Comparison of ENCODE assay signal across 8 cellular contexts in the genomic region with DNA sequence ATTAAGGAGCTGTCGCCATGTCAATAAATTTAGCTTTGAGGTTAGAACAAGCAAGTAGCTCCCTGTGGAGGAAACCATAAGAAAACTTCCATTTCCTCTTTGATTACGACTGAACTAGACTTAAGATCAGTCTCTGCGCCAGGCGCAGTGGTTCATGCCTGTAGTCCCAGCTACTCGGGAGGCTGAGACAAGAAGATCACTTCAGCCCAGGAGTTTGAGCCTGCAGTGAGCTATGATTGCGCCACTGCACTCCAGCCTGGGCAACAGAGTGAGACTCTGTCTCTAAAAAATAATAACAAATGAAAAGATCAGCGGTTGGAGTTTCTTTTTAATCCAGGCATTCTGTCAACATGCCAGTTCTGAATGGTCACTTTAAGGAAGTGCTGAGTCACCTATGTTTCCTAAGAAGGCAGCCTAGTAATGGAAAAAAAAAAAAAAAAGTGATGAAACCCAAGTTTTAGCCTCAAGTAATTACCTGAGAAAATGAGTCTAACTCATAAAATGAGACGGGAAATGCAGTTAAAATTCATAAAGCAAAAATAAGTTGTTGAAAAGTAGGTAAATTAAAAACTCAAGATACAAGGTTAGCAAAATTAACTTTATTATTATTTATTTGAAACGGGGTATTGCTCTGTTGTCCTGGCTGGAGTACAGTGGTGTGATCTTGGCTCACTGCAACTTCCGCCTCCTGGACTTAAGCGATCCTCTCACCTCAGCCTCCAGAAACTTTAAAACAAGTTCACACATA. TPM values are rescaled to one million over a fixed set of nuclear protein-coding genes. Genes with fewer than 3 reads are reported as not detected.
DNase-seq lines count a peak whose midpoint lies in the region; ATAC-seq lines count a peak whose summit lies in the region.

No MANE protein-coding gene starts in this region.

- peak overlapping the region; percentile 14 for H3K9ac ChIP-seq in adipocyte (ENCODE audit: low read length)

- peak; percentile 59 for ATAC-seq in HG03460 (IDR thresholded peaks at IDR 0.05; ENCODE audit: unreplicated experiment)
- ATAC-seq in GM21786 (IDR thresholded peaks at IDR 0.05; ENCODE audit: unreplicated experiment), result no peak

- peaks cover 25% of the 10 kb centered on the region for H3K36me3 ChIP-seq in adipocyte (ENCODE audit: control insufficient read depth, insufficient read depth, low read length, severe bottlenecking)
- H3K36me3 ChIP-seq in H7 (replicated peaks; ENCODE audit: control insufficient read depth, insufficient read depth, low read length), result peaks cover 3% of the 10 kb centered on the region

- no peak overlapping the region for H3K4me3 ChIP-seq in adipocyte (ENCODE audit: low read length)
- no peak overlapping the region for H3K4me3 ChIP-seq in H7 (ENCODE audit: insufficient read depth, low read depth, low read length)

- H3K27me3 ChIP-seq in adipocyte (replicated peaks; ENCODE audit: control insufficient read depth, insufficient read depth, low read length) (no peaks in the 10 kb centered on the region), H7 (ENCODE audit: control insufficient read depth, insufficient read depth, low read length) (no peaks in the 10 kb centered on the region)

- DNase-seq in AG08395 (ENCODE audit: low spot score), result peak; percentile 59
- DNase-seq in adipocyte (ENCODE audit: low read depth), result peak; percentile 72
- DNase-seq in kidney tubule cell (ENCODE audit: low spot score), result peak; percentile 82
- DNase-seq in H7, result no peak
- no peak for DNase-seq in HK-2 (ENCODE audit: unreplicated experiment)
- no peak for DNase-seq in germinal center (ENCODE audit: low spot score)

- H3K4me1 ChIP-seq in adipocyte (ENCODE audit: control insufficient read depth, insufficient read depth, low read length), result peaks cover 16% of the 10 kb centered on the region

- no peaks in the 10 kb centered on the region for H3K9me3 ChIP-seq in adipocyte (ENCODE audit: control insufficient read depth, low read length)

RNA-seq across cellular contexts. Expression of a gene that starts 10.2 kb away (rescaled TPM):
- total RNA-seq in H7 (2014; rRNA removed; shearing (Covaris generic)), result 21.0 and 28.9 TPM in 2 replicates

RNA-seq across cellular contexts. Expression of a gene that starts 15.4 kb away (rescaled TPM):
- 2,373 and 3,387 TPM in 2 replicates for total RNA-seq in H7 (2014; rRNA removed; shearing (Covaris generic))

RNA-seq across cellular contexts. Expression of a gene that starts 16.4 kb away (rescaled TPM):
- total RNA-seq in H7 (2014; rRNA removed; shearing (Covaris generic)), result 62.5 and 66.6 TPM in 2 replicates

Comparison
In these comparisons a context has a peak if more than half of its experiments do, and no peak if none do; other contexts are left out.
1. DNase-seq: peak in AG08395 (single experiment), adipocyte (single experiment) and kidney tubule cell (single experiment); none in H7 (single experiment), HK-2 (single experiment) and germinal center (single experiment).